ENCODE assay signal across 8 cellular contexts in genomic region chrX:40099046-40099968, GRCh38. TPM values are rescaled to one million over a fixed set of nuclear protein-coding genes. Genes with fewer than 3 reads are reported as not detected.
DNase-seq lines count a peak whose midpoint lies in the region; ATAC-seq and TF ChIP-seq lines count a peak whose summit lies in the region.

No MANE protein-coding gene starts in this region.

- CTCF ChIA-PET in CD4-positive, alpha-beta memory T cell (lab: Charles Lee; ENCODE audit: partially characterized antibody), result interaction anchor here (1.0 to 1.4 kb wide), 3 partner anchors 11 to 54 kb away, joined by 3 to 4 read pairs (median 3); no protein-coding TSS in a partner anchor
- CTCF ChIA-PET in T-cell (lab: Charles Lee), result no interaction called here

- H3K36me3 ChIP-seq in CD4-positive, alpha-beta memory T cell (ENCODE audit: insufficient read depth, low read length), result no peaks in the 10 kb centered on the region
- no peaks in the 10 kb centered on the region for H3K36me3 ChIP-seq in urinary bladder (ENCODE audit: insufficient read depth)

- intact Hi-C loops in CD4-positive, alpha-beta memory T cell (cut with micrococcal nuclease), result loop anchor here (2.0 kb wide), 2 partner anchors 15 to 53 kb away; no protein-coding TSS in a partner anchor

- peak overlapping the region in 1 of 2 donors; percentile 58 for H3K4me3 ChIP-seq in CD4-positive, alpha-beta memory T cell (ENCODE audit: low read length in 2 of 2)
- H3K4me3 ChIP-seq in Jurkat, Clone E6-1 (ENCODE audit: low read length), result peak overlapping the region; percentile 56
- peak overlapping the region; percentile 29 for H3K4me3 ChIP-seq in mononuclear cell (ENCODE audit: low read length)
- H3K4me3 ChIP-seq in urinary bladder (ENCODE audit: low read depth, low read length), result peak overlapping the region; percentile 83

- H3K4me1 Mint-ChIP-seq in CD4-positive, alpha-beta memory T cell, result peaks cover 0 to 23% (median 14%) of the 10 kb centered on the region in 4 donors
- H3K4me1 Mint-ChIP-seq in T-cell (peaks cover 8 to 21% (median 16%) of the 10 kb centered on the region in 3 donors), chondrocyte (ENCODE audit: low read depth) (peaks cover 30% of the 10 kb centered on the region)

- peak overlapping the region; percentile 79 to 96 (median 91) for H3K27ac Mint-ChIP-seq in CD4-positive, alpha-beta memory T cell
- H3K27ac Mint-ChIP-seq in T-cell (peak overlapping the region; percentile 85 to 91), chondrocyte (ENCODE audit: unreplicated experiment) (peak overlapping the region; percentile 71)

- H3K9me3 Mint-ChIP-seq in CD4-positive, alpha-beta memory T cell, result peaks cover 0 to 7% (median 0%) of the 10 kb centered on the region in 8 donors
- no peaks in the 10 kb centered on the region for H3K9me3 Mint-ChIP-seq in T-cell
- H3K9me3 Mint-ChIP-seq in chondrocyte (ENCODE audit: low read depth), result no peaks in the 10 kb centered on the region

- H3K27ac ChIP-seq in CD4-positive, alpha-beta memory T cell (ENCODE audit: low read depth, low read length), result peak overlapping the region; percentile 51
- no peak overlapping the region for H3K27ac ChIP-seq in urinary bladder (ENCODE audit: low read depth)

- H3K27me3 Mint-ChIP-seq in CD4-positive, alpha-beta memory T cell, result no peaks in the 10 kb centered on the region
- H3K27me3 Mint-ChIP-seq in T-cell (peaks cover 0 to 4% of the 10 kb centered on the region in 2 donors), chondrocyte (ENCODE audit: low read depth) (no peaks in the 10 kb centered on the region)

- 15% methylated on average over 45 of the region's 49 CpGs for WGBS in urinary bladder

- peaks cover 9% of the 10 kb centered on the region for H3K4me1 ChIP-seq in CD4-positive, alpha-beta memory T cell (ENCODE audit: insufficient read depth, low read length)
- H3K4me1 ChIP-seq in mononuclear cell (ENCODE audit: insufficient read depth, low read length) (peaks cover 37% of the 10 kb centered on the region), urinary bladder (ENCODE audit: insufficient read depth) (no peaks in the 10 kb centered on the region)

- H3K36me3 Mint-ChIP-seq in CD4-positive, alpha-beta memory T cell, result peaks cover 0 to 10% of the 10 kb centered on the region in 2 donors
- H3K36me3 Mint-ChIP-seq in T-cell (no peaks in the 10 kb centered on the region), chondrocyte (ENCODE audit: low read depth) (no peaks in the 10 kb centered on the region)

- H3K4me3 Mint-ChIP-seq in CD4-positive, alpha-beta memory T cell, result peak overlapping the region; percentile 88 to 95 (median 90)
- H3K4me3 Mint-ChIP-seq in T-cell (peak overlapping the region; percentile 78 to 95 (median 86)), chondrocyte (ENCODE audit: unreplicated experiment) (peak overlapping the region; percentile 57)

- POLR2A ChIA-PET in CD4-positive, alpha-beta memory T cell (lab: Charles Lee; ENCODE audit: partially characterized antibody), result interaction anchor here (0.9 to 14.3 kb wide), 13 partner anchors 8 to 283 kb away, joined by 3 to 323 read pairs (median 15); no protein-coding TSS in a partner anchor
- POLR2A ChIA-PET in T-cell (lab: Charles Lee), result interaction anchor here in 1 of 2 donors (0.6 to 0.7 kb wide), 3 partner anchors 8 to 183 kb away, joined by 4 to 6 read pairs (median 5); no protein-coding TSS in a partner anchor

- no peaks in the 10 kb centered on the region for H3K9me3 ChIP-seq in CD4-positive, alpha-beta memory T cell (ENCODE audit: control insufficient read depth in 1 of 2, low read length in 2 of 2)
- no peaks in the 10 kb centered on the region for H3K9me3 ChIP-seq in mononuclear cell (ENCODE audit: low read depth, low read length)

- DNase-seq in CD4-positive, alpha-beta memory T cell, result peak in 4 of 5 donors; percentile 45 to 61 (median 47)
- DNase-seq in Jurkat, Clone E6-1 (ENCODE audit: low read depth, low spot score), result no peak
- peak in 19 of 34 experiments; percentile 36 to 59 (median 47) for DNase-seq in T-cell
- no peak for DNase-seq in chondrocyte (ENCODE audit: low spot score)
- no peak for DNase-seq in medulla oblongata (ENCODE audit: extremely low spot score)

- ATAC-seq in GM19463 (IDR thresholded peaks at IDR 0.05; ENCODE audit: unreplicated experiment) (peak; percentile 27), T-cell (replicated peaks in 1 of 4) (peak; percentile 6 to 20 (median 18))

- H3K27me3 ChIP-seq in CD4-positive, alpha-beta memory T cell (ENCODE audit: insufficient read depth, low read length), result no peaks in the 10 kb centered on the region
- no peaks in the 10 kb centered on the region for H3K27me3 ChIP-seq in mononuclear cell (ENCODE audit: insufficient read depth, low read length)

- no peak for TF ChIP-seq CTCF in chondrocyte (IDR thresholded peaks at IDR 0.05)

RNA-seq across cellular contexts. Expression of gene BCOR, which starts 1.5 kb away (rescaled TPM):
- total RNA-seq in CD4-positive, alpha-beta memory T cell, result 10 to 100 TPM; 47.1 to 48.7 TPM
- polyA plus RNA-seq in CD4-positive, alpha-beta memory T cell, result 1 to 10 TPM; 1.9 to 7.0 TPM
- polyA plus RNA-seq in Jurkat, Clone E6-1 (2012; ENCODE audit: insufficient read depth, insufficient read length), result 30.6 TPM
- total RNA-seq in T-cell, result 10 to 100 TPM; 24.4 to 49.2 (median 42.2) TPM
- total RNA-seq in chondrocyte, result 10.8 to 19.0 TPM (median 11.0 TPM) in 3 replicates
- total RNA-seq in mononuclear cell, result 42.3 TPM
- total RNA-seq in urinary bladder, result 26.5 TPM
- 20.8 TPM for polyA plus RNA-seq in urinary bladder

Comparison
In these comparisons a context has a peak if more than half of its experiments do, and no peak if none do; other contexts are left out.
1. DNase-seq: peak in CD4-positive, alpha-beta memory T cell (4 of 5) and T-cell (19 of 34); none in Jurkat, Clone E6-1 (single experiment), chondrocyte (single experiment) and medulla oblongata (single experiment).
2. Peak in every context shown above with its lines, with median percentiles within 50 percentile points of each other: H3K27ac Mint-ChIP-seq and H3K4me3 Mint-ChIP-seq.